In the genomic region with DNA sequence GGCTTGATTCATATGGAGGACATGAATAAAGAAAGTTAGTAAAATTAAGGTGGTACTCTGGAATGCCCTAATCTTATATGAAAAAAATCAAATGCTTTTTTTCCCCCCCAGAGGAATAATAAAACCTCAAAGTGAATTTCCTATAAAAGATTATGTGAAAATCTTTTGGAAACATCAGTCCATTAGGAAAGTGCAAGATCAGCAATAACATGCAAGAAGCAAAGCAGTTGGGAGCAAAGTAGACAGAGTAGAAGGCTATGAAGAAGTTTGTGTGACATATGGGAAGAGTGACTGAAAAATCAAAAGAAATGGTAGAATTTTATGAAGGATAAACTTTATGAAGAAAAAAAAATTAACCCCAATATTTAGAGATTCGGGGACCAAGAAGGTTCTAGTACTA, we compare ENCODE assay signal across 22 cellular contexts.
DNase-seq lines count a peak whose midpoint lies in the region; ATAC-seq, FAIRE-seq and TF ChIP-seq lines count a peak whose summit lies in the region.
"Had no signal": no experiment of that assay in that cellular context is flagged by ENCODE, and none has a peak within 500 bp of the region (broad histone marks: within the 10 kb centered on the region; RNA-seq: fewer than 3 reads in every experiment).

No MANE protein-coding gene starts in this region.

- DNase-seq in HepG2 (ENCODE audit: low spot score) (no peak), right lobe of liver (no peak), K562 (ENCODE audit: extremely low read depth in 1 of 4, low spot score in 3 of 4) (no peak), cardiac septum (ENCODE audit: low spot score) (no peak), upper lobe of right lung (no peak)
- DNase-seq: ACHN; BE2C; C1 segment of cervical spinal cord; CD4-positive, alpha-beta memory T cell; CD4-positive, CD25-positive, alpha-beta regulatory T cell; CD8-positive, alpha-beta memory T cell; COR-L47; DMS 273 treated with DMSO at 0.1 percent for 48 hours; DMS153; DMS53; DMS79 treated with DMSO at 0.1 percent for 48 hours; GF-D8 had no signal

- TF ChIP-seq CTCF in HepG2 (CRISPR knock-in tag; IDR thresholded peaks at IDR 0.05) (no peak), right lobe of liver (IDR thresholded peaks at IDR 0.05) (no peak), K562 (IDR thresholded peaks at IDR 0.05 in 2 of 3, conservative IDR thresholded peaks at IDR 0.05 in 1 of 3; ENCODE audit: insufficient read depth in 2 of 3, low read depth in 1 of 3, low read length in 3 of 3) (no peak), upper lobe of right lung (IDR thresholded peaks at IDR 0.05) (no peak)

- intact Hi-C loops in HepG2 (cut with micrococcal nuclease; ENCODE audit: unreplicated experiment) (no loop called here), right lobe of liver (cut with DNase I) (no loop called here), K562 (cut with micrococcal nuclease) (no loop called here), cardiac septum (cut with DNase I) (no loop called here), upper lobe of right lung (cut with DNase I) (no loop called here)

- BruUV-seq in HepG2 (replicated peaks; lab: Mats Ljungman, UMichigan) (no TSS peak), K562 (replicated peaks; lab: Mats Ljungman, UMichigan) (no TSS peak)

- H2AFZ ChIP-seq in HepG2 (ENCODE audit: low read length): no peak overlapping the region
- no peak overlapping the region for H2AFZ ChIP-seq in K562 (ENCODE audit: low read depth, low read length)

- no peak overlapping the region for H3K9ac ChIP-seq in HepG2 (ENCODE audit: insufficient read depth, low read depth, low read length)
- H3K9ac ChIP-seq in K562 (ENCODE audit: insufficient read depth in 1 of 2, low read depth in 2 of 2, low read length in 2 of 2): no peak overlapping the region
- H3K9ac ChIP-seq: BLaER1 had no signal

- H3K27ac ChIP-seq in HepG2 (ENCODE audit: extremely low read length, insufficient read depth, low read length) (no peak overlapping the region), right lobe of liver (no peak overlapping the region), K562 (ENCODE audit: extremely low read depth, low read depth, low read length) (no peak overlapping the region), upper lobe of right lung (no peak overlapping the region)
- H3K27ac ChIP-seq: 22Rv1, BLaER1 had no signal

- no peak for TF ChIP-seq POLR2A in HepG2 (IDR thresholded peaks at IDR 0.05; ENCODE audit: insufficient read depth in 1 of 2, low read depth in 2 of 2, low read length in 2 of 2)
- no peak for TF ChIP-seq POLR2A in right lobe of liver (IDR thresholded peaks at IDR 0.05)
- TF ChIP-seq POLR2A in K562 (conservative IDR thresholded peaks at IDR 0.05): no peak

- CTCF ChIA-PET in HepG2 (lab: Yijun Ruan, JAX; ENCODE audit: low intra/inter-chr PET ratio, low total read pairs): no interaction called here
- CTCF ChIA-PET in K562 (lab: Yijun Ruan, JAX; ENCODE audit: low intra/inter-chr PET ratio): no interaction called here

- no peaks in the 10 kb centered on the region for H3K36me3 ChIP-seq in HepG2 (replicated peaks in 1 of 2; ENCODE audit: control insufficient read depth in 1 of 2, insufficient read depth in 2 of 2, low read length in 2 of 2)
- H3K36me3 ChIP-seq in right lobe of liver: no peaks in the 10 kb centered on the region
- no peaks in the 10 kb centered on the region for H3K36me3 ChIP-seq in K562 (ENCODE audit: control insufficient read depth, insufficient read depth, low read length)
- H3K36me3 ChIP-seq in upper lobe of right lung: no peaks in the 10 kb centered on the region
- H3K36me3 ChIP-seq: BE2C, BLaER1 had no signal

- H4K20me1 ChIP-seq in HepG2 (ENCODE audit: insufficient read depth, low read length): no peaks in the 10 kb centered on the region
- H4K20me1 ChIP-seq in K562 (replicated peaks; ENCODE audit: control insufficient read depth, insufficient read depth, low read length): no peaks in the 10 kb centered on the region
- H4K20me1 ChIP-seq: BLaER1 had no signal

- FAIRE-seq in HepG2 (lab: Jason Lieb, UNC): no peak
- no peak for FAIRE-seq in K562 (lab: Jason Lieb, UNC)
- FAIRE-seq: G401.6, GM12891, GM19239 had no signal

- TF ChIP-seq EP300 in HepG2 (IDR thresholded peaks at IDR 0.05; ENCODE audit: low read depth in 2 of 2, low read length in 2 of 2) (no peak), HepG2 (CRISPR knock-in tag; IDR thresholded peaks at IDR 0.05; ENCODE audit: borderline replicate concordance) (no peak), K562 (IDR thresholded peaks at IDR 0.05; ENCODE audit: low read length) (no peak)

- no peaks in the 10 kb centered on the region for H3K4me1 ChIP-seq in HepG2 (ENCODE audit: insufficient read depth, low read length)
- no peaks in the 10 kb centered on the region for H3K4me1 ChIP-seq in right lobe of liver
- no peaks in the 10 kb centered on the region for H3K4me1 ChIP-seq in K562 (replicated peaks in 1 of 2; ENCODE audit: control insufficient read depth in 2 of 2, insufficient read depth in 2 of 2, low read length in 2 of 2)
- H3K4me1 ChIP-seq in upper lobe of right lung: no peaks in the 10 kb centered on the region
- H3K4me1 ChIP-seq: BE2C, BLaER1 had no signal

- H3K9me3 ChIP-seq in HepG2 (ENCODE audit: low read length) (no peaks in the 10 kb centered on the region), right lobe of liver (no peaks in the 10 kb centered on the region), K562 (replicated peaks; ENCODE audit: control insufficient read depth, insufficient read depth, low read depth, low read length) (no peaks in the 10 kb centered on the region), upper lobe of right lung (no peaks in the 10 kb centered on the region)
- H3K9me3 ChIP-seq: BE2C, BLaER1 had no signal

- H3K4me3 ChIP-seq in HepG2 (replicated peaks in 1 of 3; ENCODE audit: insufficient read depth in 1 of 3, low read depth in 2 of 3, low read length in 3 of 3): no peak overlapping the region
- no peak overlapping the region for H3K4me3 ChIP-seq in right lobe of liver
- no peak overlapping the region for H3K4me3 ChIP-seq in K562
- no peak overlapping the region for H3K4me3 ChIP-seq in upper lobe of right lung
- H3K4me3 ChIP-seq: BLaER1 had no signal

- ATAC-seq in HepG2 (no peak), right lobe of liver (no peak), K562 (no peak), upper lobe of right lung (no peak)

- POLR2A ChIA-PET in HepG2 (lab: Yijun Ruan, JAX) (no interaction called here), K562 (lab: Yijun Ruan, JAX) (no interaction called here)

- no peaks in the 10 kb centered on the region for H3K9me1 ChIP-seq in K562 (ENCODE audit: control insufficient read depth, insufficient read depth, low read length)

- in situ Hi-C loops in HepG2 (cut with HindIII; ENCODE audit: extremely low pct_ligation_motif_present, low pct_unique_long_range_greater_than_20kb): no loop called here
- in situ Hi-C loops in K562 (cut with MboI): no loop called here

- no peak overlapping the region for H3K4me2 ChIP-seq in HepG2 (ENCODE audit: low read depth, low read length)
- no peak overlapping the region for H3K4me2 ChIP-seq in K562 (ENCODE audit: insufficient read depth, low read length)
- H3K4me2 ChIP-seq: BLaER1 had no signal

- no peaks in the 10 kb centered on the region for H3K27me3 ChIP-seq in HepG2 (ENCODE audit: control insufficient read depth in 1 of 2, insufficient read depth in 2 of 2, low read length in 2 of 2)
- H3K27me3 ChIP-seq in right lobe of liver: no peaks in the 10 kb centered on the region
- no peaks in the 10 kb centered on the region for H3K27me3 ChIP-seq in K562 (ENCODE audit: control insufficient read depth in 2 of 2, insufficient read depth in 2 of 2, low read length in 2 of 2)
- no peaks in the 10 kb centered on the region for H3K27me3 ChIP-seq in upper lobe of right lung
- H3K27me3 ChIP-seq: BE2C, BLaER1 had no signal

- TF ChIP-seq RAD21 in HepG2 (CRISPR knock-in tag; IDR thresholded peaks at IDR 0.05): no peak
- no peak for TF ChIP-seq RAD21 in K562 (CRISPR knock-in tag; conservative IDR thresholded peaks at IDR 0.05 in 1 of 2, IDR thresholded peaks at IDR 0.05 in 1 of 2)

- H3K79me2 ChIP-seq in HepG2 (ENCODE audit: insufficient read depth, low read length): no peaks in the 10 kb centered on the region
- no peaks in the 10 kb centered on the region for H3K79me2 ChIP-seq in K562 (ENCODE audit: control insufficient read depth, insufficient read depth, low read length)

- WGBS in HepG2 (ENCODE audit: low lambda C conversion rate): 0% methylated on average over 1 of the region's 1 CpG
- 43% methylated on average over 1 of the region's 1 CpG for WGBS in right lobe of liver (ENCODE audit: insufficient coverage, low coverage, low lambda C conversion rate, missing lambda C conversion rate)
- 0% methylated on average over 1 of the region's 1 CpG for WGBS in K562 (ENCODE audit: insufficient coverage, low coverage, missing lambda C conversion rate)

TF ChIP-seq in HepG2, 621 proteins besides CTCF, POLR2A, EP300 and RAD21 (continues in another document):
- TF ChIP-seq MXI1 (IDR thresholded peaks at IDR 0.05; ENCODE audit: borderline replicate concordance, low read depth, low read length) (no peak), MAFK (conservative IDR thresholded peaks at IDR 0.05 in 1 of 2, IDR thresholded peaks at IDR 0.05 in 1 of 2; ENCODE audit: low read length in 2 of 2) (peak; percentile 94 to 96), ZNF678 (CRISPR knock-in tag; IDR thresholded peaks at IDR 0.05) (no peak)
- TF ChIP-seq, protein P1, sequence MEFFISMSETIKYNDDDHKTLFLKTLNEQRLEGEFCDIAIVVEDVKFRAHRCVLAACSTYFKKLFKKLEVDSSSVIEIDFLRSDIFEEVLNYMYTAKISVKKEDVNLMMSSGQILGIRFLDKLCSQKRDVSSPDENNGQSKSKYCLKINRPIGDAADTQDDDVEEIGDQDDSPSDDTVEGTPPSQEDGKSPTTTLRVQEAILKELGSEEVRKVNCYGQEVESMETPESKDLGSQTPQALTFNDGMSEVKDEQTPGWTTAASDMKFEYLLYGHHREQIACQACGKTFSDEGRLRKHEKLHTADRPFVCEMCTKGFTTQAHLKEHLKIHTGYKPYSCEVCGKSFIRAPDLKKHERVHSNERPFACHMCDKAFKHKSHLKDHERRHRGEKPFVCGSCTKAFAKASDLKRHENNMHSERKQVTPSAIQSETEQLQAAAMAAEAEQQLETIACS (CRISPR knock-in tag; IDR thresholded peaks at IDR 0.05): no peak

TF ChIP-seq in K562, 482 proteins besides CTCF, POLR2A, EP300 and RAD21 (continues in another document):
- peak; percentile 39; the same call in 1 of the 2 replicates for TF ChIP-seq C11orf30 (IDR thresholded peaks at IDR 0.05; ENCODE audit: low read depth)
- TF ChIP-seq MAFF (IDR thresholded peaks at IDR 0.05; ENCODE audit: low read length): peak; percentile 81
- TF ChIP-seq MAFG (tag; conservative IDR thresholded peaks at IDR 0.05): peak; percentile 70
- no peak for TF ChIP-seq CBFB (CRISPR knock-in tag; IDR thresholded peaks at IDR 0.05)
- TF ChIP-seq ZNF316 (IDR thresholded peaks at IDR 0.05): peak; percentile 67
- TF ChIP-seq YY1 (IDR thresholded peaks at IDR 0.05; ENCODE audit: borderline replicate concordance in 1 of 3, control insufficient read depth in 1 of 3, extremely low read depth in 1 of 3, insufficient read depth in 3 of 3, insufficient read length in 1 of 3, insufficient replicate concordance in 2 of 3, low read depth in 1 of 3, low read length in 2 of 3): no peak
